8 cellular contexts compared by ENCODE assay signal in genomic region chr7:26667514-26668133, GRCh38.
DNase-seq lines count a peak whose midpoint lies in the region; ATAC-seq and TF ChIP-seq lines count a peak whose summit lies in the region.

No MANE protein-coding gene starts in this region.

- H3K27ac ChIP-seq in lower lobe of right lung, result no peak overlapping the region

- no peaks in the 10 kb centered on the region for H3K9me3 ChIP-seq in lower lobe of right lung

- peaks cover 24% of the 10 kb centered on the region for H3K4me1 ChIP-seq in lower lobe of right lung

- H3K36me3 ChIP-seq in lower lobe of right lung, result no peaks in the 10 kb centered on the region

- DNase-seq in EH (ENCODE audit: low read depth) (peak; percentile 91), NCI-H524 (lab: John Stamatoyannopoulos, UW) (peak; percentile 95 to 96), lower lobe of right lung (no peak)
- DNase-seq in activated CD4-positive, alpha-beta T cell treated with anti-CD3 and anti-CD28 coated beads for 4 hours, result peak; percentile 40 to 54
- peak; percentile 5 for DNase-seq in effector CD8-positive, alpha-beta T cell (lab: John Stamatoyannopoulos, UW)
- DNase-seq in stimulated activated CD8-positive, alpha-beta memory T cell treated with anti-CD3 and anti-CD28 coated beads, Interleukin-4, amount 100 ng/mL, for 48 hours, result peak; percentile 48

- H3K27me3 ChIP-seq in lower lobe of right lung (ENCODE audit: low read depth), result no peaks in the 10 kb centered on the region

- peak; percentile 72 for ATAC-seq in HG03432 (IDR thresholded peaks at IDR 0.05; ENCODE audit: unreplicated experiment)
- peak; percentile 76 to 85 for ATAC-seq in lower lobe of right lung
- no peak for ATAC-seq in HG03039 (IDR thresholded peaks at IDR 0.05; ENCODE audit: unreplicated experiment)

- intact Hi-C loops in lower lobe of right lung (cut with DNase I), result loop anchor here (5.0 kb wide), 1 partner anchor 290 kb away; no protein-coding TSS in a partner anchor

- no peak overlapping the region for H3K4me3 ChIP-seq in lower lobe of right lung

- TF ChIP-seq CTCF in lower lobe of right lung (IDR thresholded peaks at IDR 0.05), result peak; percentile 79
